ENCODE assay signal across 16 cellular contexts in genomic region chr1:98914547-98914946, GRCh38.
DNase-seq lines count a peak whose midpoint lies in the region; ATAC-seq and TF ChIP-seq lines count a peak whose summit lies in the region.
"Had no signal": no experiment of that assay in that cellular context is flagged by ENCODE, and none has a peak within 500 bp of the region (broad histone marks: within the 10 kb centered on the region; RNA-seq: fewer than 3 reads in every experiment).

No MANE protein-coding gene starts in this region.

- no peak overlapping the region for H2AFZ ChIP-seq in SK-N-SH (ENCODE audit: low read depth)
- H2AFZ ChIP-seq: GM23248 had no signal

- POLR2A ChIA-PET in SK-N-SH (lab: Yijun Ruan, JAX) (no interaction called here), RWPE1 (lab: Yijun Ruan, JAX; ENCODE audit: low non-redundant PET) (no interaction called here)

- no peaks in the 10 kb centered on the region for H3F3A ChIP-seq in SK-N-SH (replicated peaks; ENCODE audit: insufficient read depth)

- no peak overlapping the region for H3K4me3 ChIP-seq in SK-N-SH (ENCODE audit: low read depth in 2 of 2, low read length in 1 of 2)
- H3K4me3 ChIP-seq: A549, GM23248, HAP-1 had no signal

- H3K79me2 ChIP-seq in SK-N-SH (ENCODE audit: insufficient read depth): no peaks in the 10 kb centered on the region

- H3K9me3 ChIP-seq in SK-N-SH: no peaks in the 10 kb centered on the region
- H3K9me3 ChIP-seq: A549, Caco-2, HAP-1 had no signal

- no peak overlapping the region for H3K4me2 ChIP-seq in SK-N-SH
- H3K4me2 ChIP-seq: A549 had no signal

- DNase-seq in SK-N-SH (no peak), RWPE1 (ENCODE audit: low spot score) (peak; percentile 18), epithelial cell of prostate (ENCODE audit: low read depth, low spot score) (no peak), NCI-H2107 treated with DMSO at 0.1 percent for 48 hours (lab: John Stamatoyannopoulos, UW; ENCODE audit: unreplicated experiment) (no peak), NCI-H2029 (lab: John Stamatoyannopoulos, UW) (no peak)
- DNase-seq in stimulated activated CD4-positive, alpha-beta T cell treated with anti-CD3 and anti-CD28 coated beads, Interleukin-15, amount 100 ng/mL, for 24 hours: no peak
- DNase-seq: AML-193; Caco-2; CD4-positive, alpha-beta T cell; GDM1; GM23248 had no signal

- ATAC-seq in SK-N-SH treated with all-trans-retinoic acid at 6 μM for 48 hours: no peak
- ATAC-seq: A549 had no signal

- peaks cover 0 to 27% of the 10 kb centered on the region in 2 experiments; a peak in 2 of 4 replicates for H3K4me1 ChIP-seq in SK-N-SH (ENCODE audit: control insufficient read depth in 1 of 2, insufficient read depth in 2 of 2, low read depth in 1 of 2, low read length in 1 of 2)
- H3K4me1 ChIP-seq: A549, Caco-2, HAP-1 had no signal

- TF ChIP-seq EP300 in SK-N-SH (IDR thresholded peaks at IDR 0.05; ENCODE audit: borderline replicate concordance in 1 of 2, low read depth in 1 of 2, low read length in 1 of 2): no peak

- H3K27ac ChIP-seq in SK-N-SH (ENCODE audit: low read depth in 2 of 2, low read length in 1 of 2) (no peak overlapping the region; a peak in 1 of 4 replicates), RWPE1 (no peak overlapping the region), epithelial cell of prostate (peak overlapping the region; percentile 15)
- H3K27ac ChIP-seq: 22Rv1, A549, C4-2B, GM23248 had no signal

- TF ChIP-seq CTCF in SK-N-SH (IDR thresholded peaks at IDR 0.05) (no peak), RWPE1 (conservative IDR thresholded peaks at IDR 0.05; ENCODE audit: low read depth) (no peak)

- no peaks in the 10 kb centered on the region for H4K20me1 ChIP-seq in SK-N-SH (ENCODE audit: insufficient read depth)

- 59% methylated on average over 3 of the region's 3 CpGs for WGBS in SK-N-SH (ENCODE audit: low lambda C conversion rate)

- no peak overlapping the region for H3K9ac ChIP-seq in SK-N-SH
- H3K9ac ChIP-seq: GM23248 had no signal

- no peaks in the 10 kb centered on the region for H3K9me2 ChIP-seq in SK-N-SH

- no peaks in the 10 kb centered on the region for H3K36me3 ChIP-seq in SK-N-SH (replicated peaks in 1 of 2; ENCODE audit: control insufficient read depth in 1 of 2, insufficient read depth in 2 of 2, low read length in 1 of 2)
- H3K36me3 ChIP-seq: HAP-1 had no signal

- CTCF ChIA-PET in SK-N-SH (lab: Yijun Ruan, JAX): no interaction called here
- CTCF ChIA-PET in RWPE1 (lab: Yijun Ruan, JAX): interaction anchor here (0.7 kb wide), 1 partner anchor 266 kb away, joined by 4 read pairs; no protein-coding TSS in a partner anchor

- no peaks in the 10 kb centered on the region for H3K27me3 ChIP-seq in SK-N-SH (ENCODE audit: insufficient read depth)

- no peak for TF ChIP-seq RAD21 in SK-N-SH (IDR thresholded peaks at IDR 0.05; ENCODE audit: low read length)

TF ChIP-seq in SK-N-SH, 30 proteins besides CTCF, POLR2A, EP300 and RAD21:
- TF ChIP-seq IRF3 (IDR thresholded peaks at IDR 0.05; ENCODE audit: low read depth, low read length) (no peak), TCF12 (IDR thresholded peaks at IDR 0.05) (0 out of 2 replicates have a peak, but pooled peaks have one; percentile 6), JUND (IDR thresholded peaks at IDR 0.05) (no peak)

TF ChIP-seq in SK-N-SH treated with all-trans-retinoic acid at 6 μM for 48 hours, 23 proteins besides CTCF, POLR2A, EP300 and RAD21:
- TF ChIP-seq RARB (CRISPR knock-in tag; IDR thresholded peaks at IDR 0.05) (no peak), ZC3H10 (CRISPR knock-in tag; IDR thresholded peaks at IDR 0.05) (no peak), CSDC2 (CRISPR knock-in tag; IDR thresholded peaks at IDR 0.05) (no peak), BACH2 (CRISPR knock-in tag; IDR thresholded peaks at IDR 0.05; ENCODE audit: borderline replicate concordance) (no peak), PATZ1 (CRISPR knock-in tag; IDR thresholded peaks at IDR 0.05; ENCODE audit: borderline replicate concordance) (no peak), ZFP30 (CRISPR knock-in tag; IDR thresholded peaks at IDR 0.05) (no peak), OSR1 (CRISPR knock-in tag; IDR thresholded peaks at IDR 0.05) (no peak), ZNF70 (CRISPR knock-in tag; IDR thresholded peaks at IDR 0.05) (no peak), ZNF565 (CRISPR knock-in tag; conservative IDR thresholded peaks at IDR 0.05; ENCODE audit: low read depth) (no peak), ZFP3 (CRISPR knock-in tag; IDR thresholded peaks at IDR 0.05) (no peak), PPARA (CRISPR knock-in tag; IDR thresholded peaks at IDR 0.05; ENCODE audit: borderline replicate concordance) (no peak)
- TF ChIP-seq, protein P1, sequence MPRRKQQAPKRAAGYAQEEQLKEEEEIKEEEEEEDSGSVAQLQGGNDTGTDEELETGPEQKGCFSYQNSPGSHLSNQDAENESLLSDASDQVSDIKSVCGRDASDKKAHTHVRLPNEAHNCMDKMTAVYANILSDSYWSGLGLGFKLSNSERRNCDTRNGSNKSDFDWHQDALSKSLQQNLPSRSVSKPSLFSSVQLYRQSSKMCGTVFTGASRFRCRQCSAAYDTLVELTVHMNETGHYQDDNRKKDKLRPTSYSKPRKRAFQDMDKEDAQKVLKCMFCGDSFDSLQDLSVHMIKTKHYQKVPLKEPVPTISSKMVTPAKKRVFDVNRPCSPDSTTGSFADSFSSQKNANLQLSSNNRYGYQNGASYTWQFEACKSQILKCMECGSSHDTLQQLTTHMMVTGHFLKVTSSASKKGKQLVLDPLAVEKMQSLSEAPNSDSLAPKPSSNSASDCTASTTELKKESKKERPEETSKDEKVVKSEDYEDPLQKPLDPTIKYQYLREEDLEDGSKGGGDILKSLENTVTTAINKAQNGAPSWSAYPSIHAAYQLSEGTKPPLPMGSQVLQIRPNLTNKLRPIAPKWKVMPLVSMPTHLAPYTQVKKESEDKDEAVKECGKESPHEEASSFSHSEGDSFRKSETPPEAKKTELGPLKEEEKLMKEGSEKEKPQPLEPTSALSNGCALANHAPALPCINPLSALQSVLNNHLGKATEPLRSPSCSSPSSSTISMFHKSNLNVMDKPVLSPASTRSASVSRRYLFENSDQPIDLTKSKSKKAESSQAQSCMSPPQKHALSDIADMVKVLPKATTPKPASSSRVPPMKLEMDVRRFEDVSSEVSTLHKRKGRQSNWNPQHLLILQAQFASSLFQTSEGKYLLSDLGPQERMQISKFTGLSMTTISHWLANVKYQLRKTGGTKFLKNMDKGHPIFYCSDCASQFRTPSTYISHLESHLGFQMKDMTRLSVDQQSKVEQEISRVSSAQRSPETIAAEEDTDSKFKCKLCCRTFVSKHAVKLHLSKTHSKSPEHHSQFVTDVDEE (CRISPR knock-in tag; IDR thresholded peaks at IDR 0.05): no peak
